ENCODE assay signal across 7 cellular contexts in the genomic region with DNA sequence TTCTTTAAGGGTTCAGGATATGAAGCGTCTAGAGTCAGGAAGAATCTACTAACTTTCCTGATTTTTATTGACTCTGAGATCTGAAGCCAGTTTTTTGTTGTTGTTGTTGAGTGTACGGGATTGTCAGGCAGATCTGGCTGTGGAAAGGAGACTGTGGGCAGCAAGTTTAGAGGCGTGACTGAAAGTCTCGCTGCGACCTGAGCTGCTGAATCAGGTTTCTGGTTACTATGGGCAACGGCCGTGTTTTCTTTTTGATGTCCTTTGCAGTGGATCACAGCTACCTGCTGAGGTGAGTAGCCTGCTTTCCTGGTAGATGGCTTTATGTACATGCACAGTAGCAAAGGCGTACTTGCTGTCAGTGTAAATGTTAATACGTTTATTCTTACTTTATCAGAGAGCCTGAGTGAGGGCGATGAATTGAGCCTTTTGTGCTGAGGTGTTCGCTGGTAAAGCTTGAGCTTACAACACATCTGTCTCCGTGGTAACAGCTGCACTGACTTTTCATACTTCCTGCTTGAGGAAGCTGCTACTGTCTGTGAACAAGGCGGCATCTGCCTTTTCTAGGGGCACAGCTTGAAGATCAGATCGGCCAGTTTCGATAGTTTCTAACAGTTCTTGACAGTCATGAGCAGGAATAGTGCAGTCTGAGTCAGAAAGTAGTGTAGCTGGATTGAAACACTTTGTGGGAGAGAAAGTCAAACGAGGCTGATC.
DNase-seq lines count a peak whose midpoint lies in the region; ATAC-seq and TF ChIP-seq lines count a peak whose summit lies in the region.
"Not testable (repeated sequence)": the region's sequence is repeated elsewhere in the genome, so short reads cannot be mapped to it uniquely, and the experiment has no call there.

No MANE protein-coding gene starts in this region.

- not testable (repeated sequence) for H3K4me1 Mint-ChIP-seq in activated naive CD4-positive, alpha-beta T cell treated with anti-CD3 and anti-CD28 coated beads, Interleukin-2, amount 10 ng/mL, durations not matched to agents 7 days and 5 days; effector memory CD8-positive, alpha-beta T cell (ENCODE audit: low read depth in 2 of 2)
- peaks cover 18% of the 10 kb centered on the region for H3K4me1 Mint-ChIP-seq in progenitor cell of endocrine pancreas (ENCODE audit: low read depth)

- TF ChIP-seq CTCF in progenitor cell of endocrine pancreas (IDR thresholded peaks at IDR 0.05; ENCODE audit: unreplicated experiment), result not testable (repeated sequence)

- H3K36me3 Mint-ChIP-seq in activated naive CD4-positive, alpha-beta T cell treated with anti-CD3 and anti-CD28 coated beads, Interleukin-2, amount 10 ng/mL, durations not matched to agents 7 days and 5 days; effector memory CD8-positive, alpha-beta T cell (ENCODE audit: insufficient read depth); progenitor cell of endocrine pancreas (ENCODE audit: insufficient read depth): not testable (repeated sequence)

- 84 to 87% methylated on average over 8 to 10 of the region's 16 CpGs for whole genome bisulfite sequencing in mesodermal cell (ENCODE audit: insufficient coverage in 2 of 2), 2 experiments

- not testable (repeated sequence) for ATAC-seq in effector memory CD8-positive, alpha-beta T cell (replicated peaks)

- not testable (repeated sequence) for H3K4me1 ChIP-seq in mesodermal cell (ENCODE audit: control insufficient read depth, insufficient read depth, low read length, poor library complexity, severe bottlenecking)

- H3K9me3 Mint-ChIP-seq in activated naive CD4-positive, alpha-beta T cell treated with anti-CD3 and anti-CD28 coated beads, Interleukin-2, amount 10 ng/mL, durations not matched to agents 7 days and 5 days; effector memory CD8-positive, alpha-beta T cell; progenitor cell of endocrine pancreas (ENCODE audit: low read depth): not testable (repeated sequence)

- not testable (repeated sequence) for H3K36me3 ChIP-seq in mesodermal cell (ENCODE audit: control insufficient read depth, insufficient read depth, low read length)

- not testable (repeated sequence) for H3K9me3 ChIP-seq in mesodermal cell (ENCODE audit: control insufficient read depth, low read length)

- peak; percentile 14 for DNase-seq in DMS153 (lab: John Stamatoyannopoulos, UW)
- peak; percentile 8 for DNase-seq in NCI-H748 (lab: John Stamatoyannopoulos, UW; ENCODE audit: unreplicated experiment)
- DNase-seq in T-helper 9 cell, result peak; percentile 6
- peak; percentile 21 for DNase-seq in activated naive CD4-positive, alpha-beta T cell treated with anti-CD3 and anti-CD28 coated beads, Interleukin-2, amount 10 ng/mL, durations not matched to agents 7 days and 5 days
- DNase-seq in effector memory CD8-positive, alpha-beta T cell, result peak; percentile 7 to 23 (median 22)
- not testable (repeated sequence) for DNase-seq in progenitor cell of endocrine pancreas (ENCODE audit: low spot score, unreplicated experiment)

- H3K4me3 ChIP-seq in mesodermal cell (ENCODE audit: extremely low read depth, insufficient read depth, low read length, poor library complexity, severe bottlenecking), result not testable (repeated sequence)

- CTCF ChIA-PET in activated naive CD4-positive, alpha-beta T cell treated with anti-CD3 and anti-CD28 coated beads, Interleukin-2, amount 10 ng/mL, durations not matched to agents 7 days and 5 days (lab: Charles Lee), result not testable (repeated sequence)

- not testable (repeated sequence) for H3K27me3 Mint-ChIP-seq in activated naive CD4-positive, alpha-beta T cell treated with anti-CD3 and anti-CD28 coated beads, Interleukin-2, amount 10 ng/mL, durations not matched to agents 7 days and 5 days; progenitor cell of endocrine pancreas
- H3K27me3 Mint-ChIP-seq in effector memory CD8-positive, alpha-beta T cell, result peaks cover 0 to 33% of the 10 kb centered on the region in 2 donors

- peak overlapping the region; percentile 53 for H3K27ac ChIP-seq in mesodermal cell (ENCODE audit: low read depth, low read length, severe bottlenecking)

- not testable (repeated sequence) for H3K27ac Mint-ChIP-seq in activated naive CD4-positive, alpha-beta T cell treated with anti-CD3 and anti-CD28 coated beads, Interleukin-2, amount 10 ng/mL, durations not matched to agents 7 days and 5 days; effector memory CD8-positive, alpha-beta T cell
- peak overlapping the region; percentile 68 for H3K27ac Mint-ChIP-seq in progenitor cell of endocrine pancreas

- not testable (repeated sequence) for H3K4me3 Mint-ChIP-seq in activated naive CD4-positive, alpha-beta T cell treated with anti-CD3 and anti-CD28 coated beads, Interleukin-2, amount 10 ng/mL, durations not matched to agents 7 days and 5 days; effector memory CD8-positive, alpha-beta T cell; progenitor cell of endocrine pancreas (ENCODE audit: low read depth)
